Comparison of ENCODE assay signal across 8 cellular contexts in genomic region chr11:8813658-8814057, GRCh38.
DNase-seq lines count a peak whose midpoint lies in the region; ATAC-seq and TF ChIP-seq lines count a peak whose summit lies in the region.

No MANE protein-coding gene starts in this region.

- 20% methylated on average over 1 of the region's 1 CpG for WGBS in prostate gland

- no peaks in the 10 kb centered on the region for H3K36me3 Mint-ChIP-seq in CD4-positive, CD25-positive, alpha-beta regulatory T cell

- TF ChIP-seq CTCF in KMS-11 (conservative IDR thresholded peaks at IDR 0.05; ENCODE audit: low read depth, low read length) (peak; percentile 89), left ventricle myocardium inferior (IDR thresholded peaks at IDR 0.05; ENCODE audit: borderline replicate concordance) (peak; percentile 92), prostate gland (IDR thresholded peaks at IDR 0.05) (peak; percentile 62 to 78 (median 70))

- H3K4me3 ChIP-seq in CD4-positive, CD25-positive, alpha-beta regulatory T cell (ENCODE audit: low read depth, low read length): no peak overlapping the region
- H3K4me3 ChIP-seq in KMS-11 (IDR thresholded peaks at IDR 0.05; ENCODE audit: insufficient read depth, low read depth, low read length) (no peak overlapping the region), left ventricle myocardium inferior (no peak overlapping the region), prostate gland (no peak overlapping the region)

- H3K27me3 Mint-ChIP-seq in CD4-positive, CD25-positive, alpha-beta regulatory T cell: peaks cover 14% of the 10 kb centered on the region

- H3K27ac ChIP-seq in CD4-positive, CD25-positive, alpha-beta regulatory T cell (ENCODE audit: insufficient read depth, low read length, poor library complexity, severe bottlenecking): no peak overlapping the region
- no peak overlapping the region for H3K27ac ChIP-seq in KMS-11
- H3K27ac ChIP-seq in left ventricle myocardium inferior (replicated peaks): peak overlapping the region; percentile 57
- peak overlapping the region; percentile 5 to 29 for H3K27ac ChIP-seq in prostate gland

- H3K27ac Mint-ChIP-seq in CD4-positive, CD25-positive, alpha-beta regulatory T cell: no peak overlapping the region

- H3K4me2 ChIP-seq in KMS-11: no peak overlapping the region

- no peaks in the 10 kb centered on the region for H3K9me3 Mint-ChIP-seq in CD4-positive, CD25-positive, alpha-beta regulatory T cell

- no peaks in the 10 kb centered on the region for H4K20me1 ChIP-seq in KMS-11 (ENCODE audit: insufficient read depth)

- TF ChIP-seq POLR2A in prostate gland (IDR thresholded peaks at IDR 0.05): no peak

- H3K27me3 ChIP-seq in CD4-positive, CD25-positive, alpha-beta regulatory T cell (ENCODE audit: control insufficient read depth, insufficient read depth, low read length): no peaks in the 10 kb centered on the region
- no peaks in the 10 kb centered on the region for H3K27me3 ChIP-seq in KMS-11 (ENCODE audit: insufficient read depth, low read depth)
- H3K27me3 ChIP-seq in left ventricle myocardium inferior (ENCODE audit: low read depth): no peaks in the 10 kb centered on the region
- H3K27me3 ChIP-seq in prostate gland (replicated peaks; ENCODE audit: insufficient read depth): no peaks in the 10 kb centered on the region

- DNase-seq in CD4-positive, CD25-positive, alpha-beta regulatory T cell: peak in 2 of 3 donors; percentile 11 to 60
- peak; percentile 78 for DNase-seq in RPMI7951 (ENCODE audit: low read depth)
- DNase-seq in activated naive CD8-positive, alpha-beta T cell treated with anti-CD3 and anti-CD28 coated beads, Interleukin-2, amount 50 U/mL, for 16 hours (ENCODE audit: low read depth, low spot score): peak; percentile 8
- DNase-seq in left ventricle myocardium inferior: peak; percentile 66
- DNase-seq in prostate gland (ENCODE audit: low spot score): peak; percentile 35

- intact Hi-C loops in left ventricle myocardium inferior (cut with micrococcal nuclease): loop anchor here (5.0 kb wide), 1 partner anchor 126 kb away; no protein-coding TSS in a partner anchor
- intact Hi-C loops in prostate gland (cut with DNase I): loop anchor here (2.0 to 5.0 kb wide), 2 partner anchors 97 to 131 kb away; partner anchors contain the start of genes AKIP1, RPL27A and TRIM66

- no peaks in the 10 kb centered on the region for H3K36me3 ChIP-seq in CD4-positive, CD25-positive, alpha-beta regulatory T cell (ENCODE audit: control insufficient read depth, insufficient read depth, low read length)
- no peaks in the 10 kb centered on the region for H3K36me3 ChIP-seq in KMS-11 (ENCODE audit: insufficient read depth)
- no peaks in the 10 kb centered on the region for H3K36me3 ChIP-seq in left ventricle myocardium inferior
- no peaks in the 10 kb centered on the region for H3K36me3 ChIP-seq in prostate gland

- no peak for ATAC-seq in CD4-positive, CD25-positive, alpha-beta regulatory T cell (ENCODE audit: low read depth in 2 of 2)
- ATAC-seq in GM21360 (IDR thresholded peaks at IDR 0.05; ENCODE audit: unreplicated experiment): peak; percentile 69
- ATAC-seq in HG03139 (IDR thresholded peaks at IDR 0.05; ENCODE audit: unreplicated experiment): no peak

- H3K9ac ChIP-seq in KMS-11: no peak overlapping the region

- no peak overlapping the region for H3K4me3 Mint-ChIP-seq in CD4-positive, CD25-positive, alpha-beta regulatory T cell

- no peaks in the 10 kb centered on the region for H3K79me2 ChIP-seq in KMS-11 (ENCODE audit: insufficient read depth, low read depth)

- H2AFZ ChIP-seq in KMS-11 (ENCODE audit: low read depth): peak overlapping the region; percentile 14; the same call in 1 of the 2 replicates

- no peaks in the 10 kb centered on the region for H3K4me1 ChIP-seq in CD4-positive, CD25-positive, alpha-beta regulatory T cell (ENCODE audit: control insufficient read depth, insufficient read depth, low read length, poor library complexity, severe bottlenecking)
- no peaks in the 10 kb centered on the region for H3K4me1 ChIP-seq in KMS-11 (ENCODE audit: low read depth, poor library complexity, severe bottlenecking)
- H3K4me1 ChIP-seq in left ventricle myocardium inferior: peaks cover 53% of the 10 kb centered on the region
- no peaks in the 10 kb centered on the region for H3K4me1 ChIP-seq in prostate gland (replicated peaks)

- H3K9me3 ChIP-seq in CD4-positive, CD25-positive, alpha-beta regulatory T cell (ENCODE audit: control insufficient read depth in 2 of 2, low read length in 2 of 2): no peaks in the 10 kb centered on the region
- no peaks in the 10 kb centered on the region for H3K9me3 ChIP-seq in left ventricle myocardium inferior (replicated peaks)
- no peaks in the 10 kb centered on the region for H3K9me3 ChIP-seq in prostate gland

- H3K4me1 Mint-ChIP-seq in CD4-positive, CD25-positive, alpha-beta regulatory T cell: peaks cover 0 to 4% (median 0%) of the 10 kb centered on the region in 4 donors

Comparison
In these comparisons a context has a peak if more than half of its experiments do, and no peak if none do; other contexts are left out.
1. DNase-seq: peak in every context shown above with its lines; median percentile 78 in RPMI7951; 66 in left ventricle myocardium inferior; 36 in CD4-positive, CD25-positive, alpha-beta regulatory T cell; 35 in prostate gland; 8 in activated naive CD8-positive, alpha-beta T cell treated with anti-CD3 and anti-CD28 coated beads, Interleukin-2, amount 50 U/mL, for 16 hours.
2. H3K27ac ChIP-seq: peak in left ventricle myocardium inferior (single experiment) and prostate gland (2 of 2); none in CD4-positive, CD25-positive, alpha-beta regulatory T cell (single experiment) and KMS-11 (single experiment).
3. Peak in every context shown above with its lines, with median percentiles within 50 percentile points of each other: CTCF ChIP-seq.